Comparison of ENCODE assay signal across 23 cellular contexts in genomic region chr17:50585893-50586292, GRCh38. TPM values are rescaled to one million over a fixed set of nuclear protein-coding genes. Genes with fewer than 3 reads are reported as not detected.
"Had no signal": no experiment of that assay in that cellular context is flagged by ENCODE, and none has a peak within 500 bp of the region (broad histone marks: within the 10 kb centered on the region; RNA-seq: fewer than 3 reads in every experiment).

No MANE protein-coding gene starts in this region.

- H3K36me3 ChIP-seq: ovary, prostate gland, thyroid gland, upper lobe of right lung had no signal

- H3K36me3 Mint-ChIP-seq: activated CD4-positive, alpha-beta memory T cell treated with anti-CD3 and anti-CD28 coated beads for 36 hours; activated naive CD4-positive, alpha-beta T cell treated with anti-CD3 and anti-CD28 coated beads, Interleukin-2, amount 10 ng/mL, durations not matched to agents 7 days and 5 days had no signal

- H3K27ac ChIP-seq: foreskin keratinocyte, ovary, prostate gland, thyroid gland, upper lobe of right lung had no signal

- H3K27ac Mint-ChIP-seq: activated CD4-positive, alpha-beta memory T cell treated with anti-CD3 and anti-CD28 coated beads for 36 hours; activated naive CD4-positive, alpha-beta T cell treated with anti-CD3 and anti-CD28 coated beads, Interleukin-2, amount 10 ng/mL, durations not matched to agents 7 days and 5 days; dendritic cell treated with granulocyte-macrophage colony-stimulating factor and Interleukin-4, amounts not matched to agents 40 ng/mL and 50 ng/mL, for 4 days; stimulated activated naive CD8-positive, alpha-beta T cell treated with anti-CD3 and anti-CD28 coated beads, Interleukin-15, Interleukin-2, amounts not matched to agents 100 ng/mL and 50 ng/mL, for 24 hours; T-helper 17 cell had no signal

- H3K4me3 ChIP-seq: ovary, prostate gland, thyroid gland, upper lobe of right lung had no signal

- H3K27me3 Mint-ChIP-seq: activated CD4-positive, alpha-beta memory T cell treated with anti-CD3 and anti-CD28 coated beads for 36 hours had no signal

- ATAC-seq: T-helper 17 cell, upper lobe of right lung had no signal

- H3K9me3 Mint-ChIP-seq: activated CD4-positive, alpha-beta memory T cell treated with anti-CD3 and anti-CD28 coated beads for 36 hours; activated naive CD4-positive, alpha-beta T cell treated with anti-CD3 and anti-CD28 coated beads, Interleukin-2, amount 10 ng/mL, durations not matched to agents 7 days and 5 days; dendritic cell treated with granulocyte-macrophage colony-stimulating factor and Interleukin-4, amounts not matched to agents 40 ng/mL and 50 ng/mL, for 4 days; stimulated activated naive CD8-positive, alpha-beta T cell treated with anti-CD3 and anti-CD28 coated beads, Interleukin-15, Interleukin-2, amounts not matched to agents 100 ng/mL and 50 ng/mL, for 24 hours had no signal

- H3K27me3 ChIP-seq: ovary, thyroid gland, upper lobe of right lung had no signal

- H3K9me3 ChIP-seq: ovary, prostate gland, thyroid gland, upper lobe of right lung had no signal

- DNase-seq: activated CD4-positive, alpha-beta memory T cell treated with anti-CD3 and anti-CD28 coated beads for 36 hours; activated CD4-positive, alpha-beta T cell treated with anti-CD3 and anti-CD28 coated beads for 48 hours; activated effector memory CD4-positive, alpha-beta T cell treated with anti-CD3 and anti-CD28 coated beads, Interleukin-2, amount 50 U/mL, for 16 hours; activated naive CD4-positive, alpha-beta T cell treated with anti-CD3 and anti-CD28 coated beads, Interleukin-2, amount 10 ng/mL, durations not matched to agents 7 days and 5 days; amygdala; effector CD4-positive, alpha-beta T cell; erythroblast; kidney glomerular epithelial cell; ovary; stimulated activated CD4-positive, alpha-beta T cell treated with anti-CD3 and anti-CD28 coated beads, Interleukin-4, amount 100 ng/mL, for 24 hours; substantia nigra; SW 1271; T-helper 17 cell; thyroid gland; upper lobe of right lung had no signal

- H3K4me3 Mint-ChIP-seq: activated CD4-positive, alpha-beta memory T cell treated with anti-CD3 and anti-CD28 coated beads for 36 hours; activated naive CD4-positive, alpha-beta T cell treated with anti-CD3 and anti-CD28 coated beads, Interleukin-2, amount 10 ng/mL, durations not matched to agents 7 days and 5 days; dendritic cell treated with granulocyte-macrophage colony-stimulating factor and Interleukin-4, amounts not matched to agents 40 ng/mL and 50 ng/mL, for 4 days; stimulated activated naive CD8-positive, alpha-beta T cell treated with anti-CD3 and anti-CD28 coated beads, Interleukin-15, Interleukin-2, amounts not matched to agents 100 ng/mL and 50 ng/mL, for 24 hours; T-helper 17 cell had no signal

- H3K4me1 Mint-ChIP-seq: activated naive CD4-positive, alpha-beta T cell treated with anti-CD3 and anti-CD28 coated beads, Interleukin-2, amount 10 ng/mL, durations not matched to agents 7 days and 5 days had no signal

RNA-seq across cellular contexts. Expression of gene CACNA1G, which starts 25.4 kb away (rescaled TPM):
- total RNA-seq: glomerular endothelial cell, upper lobe of right lung had no signal

RNA-seq across cellular contexts. Expression of gene ABCC3, which starts 48.8 kb away (rescaled TPM):
- total RNA-seq: activated CD4-positive, alpha-beta memory T cell treated with anti-CD3 and anti-CD28 coated beads for 36 hours had no signal
- polyA plus RNA-seq: neural cell had no signal

RNA-seq across cellular contexts. Expression of gene EPN3, which starts 53.4 kb away (rescaled TPM):
- total RNA-seq: activated CD4-positive, alpha-beta memory T cell treated with anti-CD3 and anti-CD28 coated beads for 36 hours; mononuclear cell; myocyte; T-helper 17 cell had no signal
- polyA plus RNA-seq: neural cell had no signal
